ENCODE assay signal across 1 cellular context in genomic region chr3:171943262-171944108, GRCh38.
TF ChIP-seq lines count a peak whose summit lies in the region.

No MANE protein-coding gene starts in this region.

TF ChIP-seq in WTC11, 78 proteins besides CTCF, POLR2A, EP300 and RAD21:
- TF ChIP-seq NFE2L1 (CRISPR knock-in tag; IDR thresholded peaks at IDR 0.05) (no peak), NR1H2 (CRISPR knock-in tag; IDR thresholded peaks at IDR 0.05) (no peak), GRHL2 (CRISPR knock-in tag; IDR thresholded peaks at IDR 0.05; ENCODE audit: insufficient replicate concordance, severe bottlenecking) (no peak), SOX15 (CRISPR knock-in tag; IDR thresholded peaks at IDR 0.05) (no peak), HMGXB4 (CRISPR knock-in tag; IDR thresholded peaks at IDR 0.05) (no peak), RELA (CRISPR knock-in tag; IDR thresholded peaks at IDR 0.05; ENCODE audit: borderline replicate concordance) (no peak), CREM (CRISPR knock-in tag; IDR thresholded peaks at IDR 0.05) (no peak), ELF4 (CRISPR knock-in tag; IDR thresholded peaks at IDR 0.05; ENCODE audit: low read depth) (no peak), SMAD3 (CRISPR knock-in tag; IDR thresholded peaks at IDR 0.05; ENCODE audit: borderline replicate concordance) (no peak), TEAD4 (CRISPR knock-in tag; IDR thresholded peaks at IDR 0.05) (no peak), OVOL2 (CRISPR knock-in tag; IDR thresholded peaks at IDR 0.05; ENCODE audit: borderline replicate concordance) (no peak), TP53 (CRISPR knock-in tag; IDR thresholded peaks at IDR 0.05) (no peak), ATF6 (CRISPR knock-in tag; IDR thresholded peaks at IDR 0.05) (no peak), ATF1 (CRISPR knock-in tag; IDR thresholded peaks at IDR 0.05) (no peak)
- TF ChIP-seq, protein P1, sequence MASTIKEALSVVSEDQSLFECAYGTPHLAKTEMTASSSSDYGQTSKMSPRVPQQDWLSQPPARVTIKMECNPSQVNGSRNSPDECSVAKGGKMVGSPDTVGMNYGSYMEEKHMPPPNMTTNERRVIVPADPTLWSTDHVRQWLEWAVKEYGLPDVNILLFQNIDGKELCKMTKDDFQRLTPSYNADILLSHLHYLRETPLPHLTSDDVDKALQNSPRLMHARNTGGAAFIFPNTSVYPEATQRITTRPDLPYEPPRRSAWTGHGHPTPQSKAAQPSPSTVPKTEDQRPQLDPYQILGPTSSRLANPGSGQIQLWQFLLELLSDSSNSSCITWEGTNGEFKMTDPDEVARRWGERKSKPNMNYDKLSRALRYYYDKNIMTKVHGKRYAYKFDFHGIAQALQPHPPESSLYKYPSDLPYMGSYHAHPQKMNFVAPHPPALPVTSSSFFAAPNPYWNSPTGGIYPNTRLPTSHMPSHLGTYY (CRISPR knock-in tag; IDR thresholded peaks at IDR 0.05), result no peak
- TF ChIP-seq, protein P2, sequence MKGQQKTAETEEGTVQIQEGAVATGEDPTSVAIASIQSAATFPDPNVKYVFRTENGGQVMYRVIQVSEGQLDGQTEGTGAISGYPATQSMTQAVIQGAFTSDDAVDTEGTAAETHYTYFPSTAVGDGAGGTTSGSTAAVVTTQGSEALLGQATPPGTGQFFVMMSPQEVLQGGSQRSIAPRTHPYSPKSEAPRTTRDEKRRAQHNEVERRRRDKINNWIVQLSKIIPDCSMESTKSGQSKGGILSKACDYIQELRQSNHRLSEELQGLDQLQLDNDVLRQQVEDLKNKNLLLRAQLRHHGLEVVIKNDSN (CRISPR knock-in tag; IDR thresholded peaks at IDR 0.05), result no peak
- TF ChIP-seq, protein P3, sequence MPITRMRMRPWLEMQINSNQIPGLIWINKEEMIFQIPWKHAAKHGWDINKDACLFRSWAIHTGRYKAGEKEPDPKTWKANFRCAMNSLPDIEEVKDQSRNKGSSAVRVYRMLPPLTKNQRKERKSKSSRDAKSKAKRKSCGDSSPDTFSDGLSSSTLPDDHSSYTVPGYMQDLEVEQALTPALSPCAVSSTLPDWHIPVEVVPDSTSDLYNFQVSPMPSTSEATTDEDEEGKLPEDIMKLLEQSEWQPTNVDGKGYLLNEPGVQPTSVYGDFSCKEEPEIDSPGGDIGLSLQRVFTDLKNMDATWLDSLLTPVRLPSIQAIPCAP (CRISPR knock-in tag; IDR thresholded peaks at IDR 0.05), result no peak
